Comparison of ENCODE assay signal across 18 cellular contexts in genomic region chr2:236403811-236404210, GRCh38.
DNase-seq lines count a peak whose midpoint lies in the region; FAIRE-seq and TF ChIP-seq lines count a peak whose summit lies in the region.
"Had no signal": no experiment of that assay in that cellular context is flagged by ENCODE, and none has a peak within 500 bp of the region (broad histone marks: within the 10 kb centered on the region; RNA-seq: fewer than 3 reads in every experiment).

No MANE protein-coding gene starts in this region.

- H3K36me3 Mint-ChIP-seq in glutamatergic neuron (ENCODE audit: unreplicated experiment) (peaks cover 6% of the 10 kb centered on the region), osteocyte (ENCODE audit: unreplicated experiment) (no peaks in the 10 kb centered on the region)

- H3K9ac ChIP-seq in BLaER1 = no peak overlapping the region
- no peak overlapping the region for H3K9ac ChIP-seq in Karpas-422 (ENCODE audit: low read length)

- DNase-seq in Karpas-422 (no peak), glutamatergic neuron (no peak), osteocyte (ENCODE audit: extremely low spot score, unreplicated experiment) (peak; percentile 66), GM12891 (ENCODE audit: insufficient read length, low spot score) (no peak), MG63 (no peak), SIG-M5 (lab: John Stamatoyannopoulos, UW) (no peak)
- DNase-seq: 8988T; C1 segment of cervical spinal cord; Caco-2; CD4-positive, alpha-beta T cell; DMS153; DMS79; GDM1; GOT3; H7; HFFc6 had no signal

- no peaks in the 10 kb centered on the region for H3K79me2 ChIP-seq in Karpas-422 (ENCODE audit: low read length)

- no peak for TF ChIP-seq POLR2A in GM12891 (IDR thresholded peaks at IDR 0.05; ENCODE audit: low read depth, low read length)

- H3K4me1 ChIP-seq in BLaER1 (peaks cover 44% of the 10 kb centered on the region), Karpas-422 (ENCODE audit: low read length) (peaks cover 34% of the 10 kb centered on the region)
- H3K4me1 ChIP-seq: Caco-2 had no signal

- FAIRE-seq in GM12891 (lab: Jason Lieb, UNC) = no peak

- no peak overlapping the region for H3K4me3 Mint-ChIP-seq in glutamatergic neuron (ENCODE audit: unreplicated experiment)
- H3K4me3 Mint-ChIP-seq in osteocyte (ENCODE audit: unreplicated experiment) = no peak overlapping the region
- H3K4me3 Mint-ChIP-seq: CD4-positive, alpha-beta T cell; HFFc6 had no signal

- H3K27ac ChIP-seq in BLaER1 (no peak overlapping the region), Karpas-422 (ENCODE audit: low read length) (no peak overlapping the region)
- H3K27ac ChIP-seq: HL-60 had no signal

- no peaks in the 10 kb centered on the region for H3K27me3 ChIP-seq in BLaER1
- no peaks in the 10 kb centered on the region for H3K27me3 ChIP-seq in Karpas-422 (ENCODE audit: low read length)
- H3K27me3 ChIP-seq in MG63 = no peaks in the 10 kb centered on the region

- peaks cover 5% of the 10 kb centered on the region for H3K27me3 Mint-ChIP-seq in glutamatergic neuron (ENCODE audit: unreplicated experiment)
- H3K27me3 Mint-ChIP-seq in osteocyte (ENCODE audit: unreplicated experiment) = peaks cover 15% of the 10 kb centered on the region

- H4K20me1 ChIP-seq in BLaER1 (no peaks in the 10 kb centered on the region), Karpas-422 (ENCODE audit: insufficient read depth, low read depth, low read length) (no peaks in the 10 kb centered on the region)

- no peaks in the 10 kb centered on the region for H3K9me2 ChIP-seq in Karpas-422 (replicated peaks; ENCODE audit: insufficient read depth, low read length)

- H3K4me1 Mint-ChIP-seq in glutamatergic neuron (ENCODE audit: low read depth, unreplicated experiment) (peaks cover 22% of the 10 kb centered on the region), osteocyte (ENCODE audit: unreplicated experiment) (no peaks in the 10 kb centered on the region)

- no peak overlapping the region for H2AFZ ChIP-seq in Karpas-422 (ENCODE audit: low read length)

- H3K9me3 ChIP-seq in BLaER1 (peaks cover 12% of the 10 kb centered on the region), Karpas-422 (ENCODE audit: low read length) (no peaks in the 10 kb centered on the region), MG63 (no peaks in the 10 kb centered on the region)
- H3K9me3 ChIP-seq: Caco-2 had no signal

- H3K36me3 ChIP-seq in BLaER1 (no peaks in the 10 kb centered on the region), Karpas-422 (ENCODE audit: insufficient read depth, low read length) (no peaks in the 10 kb centered on the region), MG63 (no peaks in the 10 kb centered on the region)

- no peak for TF ChIP-seq CTCF in glutamatergic neuron (IDR thresholded peaks at IDR 0.05; ENCODE audit: partially characterized antibody, unreplicated experiment)
- no peak for TF ChIP-seq CTCF in osteocyte (IDR thresholded peaks at IDR 0.05)

- H3K27ac Mint-ChIP-seq in glutamatergic neuron (ENCODE audit: unreplicated experiment) (peak overlapping the region; percentile 67), osteocyte (ENCODE audit: unreplicated experiment) (no peak overlapping the region)
- H3K27ac Mint-ChIP-seq: CD4-positive, alpha-beta T cell; HFFc6 had no signal

- H3K9me3 Mint-ChIP-seq in glutamatergic neuron (ENCODE audit: unreplicated experiment) (peaks cover 1% of the 10 kb centered on the region), osteocyte (ENCODE audit: unreplicated experiment) (peaks cover 3% of the 10 kb centered on the region)
- H3K9me3 Mint-ChIP-seq: CD4-positive, alpha-beta T cell had no signal

- H3K4me3 ChIP-seq in BLaER1 (no peak overlapping the region), Karpas-422 (ENCODE audit: low read length) (no peak overlapping the region), MG63 (no peak overlapping the region)

- H3K4me2 ChIP-seq in BLaER1 = peak overlapping the region; percentile 91; the same call in 1 of the 2 replicates
- H3K4me2 ChIP-seq in Karpas-422 (ENCODE audit: low read depth, low read length, poor library complexity, severe bottlenecking) = peak overlapping the region; percentile 86

TF ChIP-seq in GM12891, 5 proteins besides CTCF, POLR2A, EP300 and RAD21:
- no peak for TF ChIP-seq SPI1 (IDR thresholded peaks at IDR 0.05; ENCODE audit: low read depth, low read length)
- no peak for TF ChIP-seq POLR2AphosphoS5 (IDR thresholded peaks at IDR 0.05; ENCODE audit: low read depth, low read length)
- no peak for TF ChIP-seq POU2F2 (IDR thresholded peaks at IDR 0.05; ENCODE audit: low read depth, low read length)
- TF ChIP-seq TAF1 (IDR thresholded peaks at IDR 0.05; ENCODE audit: low read depth, low read length) = no peak
- no peak for TF ChIP-seq PAX5 (IDR thresholded peaks at IDR 0.05; ENCODE audit: insufficient read depth, low read length, severe bottlenecking)
TF ChIP-seq in GM12891: peak in this region for 0.
